ENCODE assay signal across 8 cellular contexts in the genomic region with DNA sequence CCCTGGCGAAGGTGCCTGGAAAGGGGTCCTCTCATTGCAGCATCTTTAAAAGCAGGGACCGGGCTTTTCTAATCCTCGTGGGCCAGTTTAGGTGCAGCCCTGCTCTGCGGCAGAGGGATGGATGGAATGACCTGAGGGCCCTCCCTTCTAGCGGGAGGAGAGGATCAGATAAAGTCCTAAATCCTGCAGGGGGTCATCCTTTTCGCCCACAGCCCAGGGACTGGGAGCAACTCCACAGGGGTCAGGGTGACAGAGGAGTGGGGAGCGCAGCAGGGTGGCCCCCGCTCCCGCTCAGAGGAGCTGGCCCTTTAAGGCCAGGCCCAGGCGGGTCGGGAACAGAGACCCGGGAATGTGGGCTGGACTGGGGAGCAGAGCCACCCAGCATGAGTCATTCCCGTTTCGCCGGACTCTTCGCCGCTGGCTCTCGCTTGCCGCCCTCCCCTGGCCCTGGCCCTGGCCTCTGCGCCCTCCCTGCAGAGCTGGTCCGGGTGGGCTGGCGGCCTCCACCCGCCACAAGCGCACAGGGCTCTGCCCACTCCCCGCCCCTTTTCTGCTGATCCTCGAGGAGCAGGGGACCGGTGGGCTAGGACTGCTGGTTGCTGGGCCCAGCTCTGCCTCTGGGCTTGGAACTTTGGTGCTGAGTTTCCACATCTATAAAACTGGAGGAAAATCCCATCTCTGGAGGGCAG.
DNase-seq lines count a peak whose midpoint lies in the region; ATAC-seq and TF ChIP-seq lines count a peak whose summit lies in the region.

No MANE protein-coding gene starts in this region.

- no peaks in the 10 kb centered on the region for H3K9me2 ChIP-seq in GM23338 (ENCODE audit: insufficient read depth)

- H3K27me3 Mint-ChIP-seq in GM23338 (ENCODE audit: insufficient read depth, low read depth, poor library complexity): peaks cover 13% of the 10 kb centered on the region

- DNase-seq in GM23338 (ENCODE audit: low spot score): peak; percentile 86
- peak; percentile 52 for DNase-seq in SK-N-DZ (ENCODE audit: low spot score)
- DNase-seq in esophagus squamous epithelium (lab: John Stamatoyannopoulos, UW): no peak
- peak; percentile 92 for DNase-seq in myocyte (ENCODE audit: low read depth)
- DNase-seq in stimulated activated CD4-positive, alpha-beta T cell treated with anti-CD3 and anti-CD28 coated beads, Interleukin-4, amount 100 ng/mL, for 1 hour: no peak
- no peak for DNase-seq in NK-92 (lab: John Stamatoyannopoulos, UW; ENCODE audit: unreplicated experiment)

- H3K9me3 Mint-ChIP-seq in GM23338: no peaks in the 10 kb centered on the region; the same call in 2 of the 3 replicates

- no peaks in the 10 kb centered on the region for H3K9me3 ChIP-seq in esophagus squamous epithelium

- H3K36me3 ChIP-seq in GM23338 (ENCODE audit: insufficient read depth) (no peaks in the 10 kb centered on the region), esophagus squamous epithelium (no peaks in the 10 kb centered on the region)

- 0 out of 2 replicates have a peak, but pooled peaks cover 3% of the 10 kb centered on the region for H3F3A ChIP-seq in GM23338 (replicated peaks; ENCODE audit: low read depth)

- peak overlapping the region; percentile 99 for H3K4me2 ChIP-seq in GM23338

- peak overlapping the region; percentile 82 for H3K4me3 Mint-ChIP-seq in GM23338

- H3K36me3 Mint-ChIP-seq in GM23338 (ENCODE audit: low read depth): no peaks in the 10 kb centered on the region; the same call in 2 of the 3 replicates

- no peaks in the 10 kb centered on the region for H4K20me1 ChIP-seq in GM23338 (replicated peaks; ENCODE audit: insufficient read depth)

- TF ChIP-seq CTCF in GM23338 (conservative IDR thresholded peaks at IDR 0.05; ENCODE audit: low read depth in 2 of 2) (no peak), esophagus squamous epithelium (IDR thresholded peaks at IDR 0.05) (no peak)

- no peaks in the 10 kb centered on the region for H3K79me2 ChIP-seq in GM23338 (replicated peaks; ENCODE audit: insufficient read depth)

- TF ChIP-seq POLR2A in esophagus squamous epithelium (IDR thresholded peaks at IDR 0.05): peak in 2 of 4 donors; percentile 39 to 68

- peak overlapping the region; percentile 100 for H2AFZ ChIP-seq in GM23338

- ATAC-seq in GM23338: peak; percentile 79
- ATAC-seq in GM19463 (IDR thresholded peaks at IDR 0.05; ENCODE audit: unreplicated experiment): no peak
- no peak for ATAC-seq in HG02840 (IDR thresholded peaks at IDR 0.05; ENCODE audit: low FRiP score, unreplicated experiment)

- intact Hi-C loops in esophagus squamous epithelium (cut with DNase I): loop anchor here (5.0 to 10.0 kb wide), 2 partner anchors 74 to 182 kb away; a partner anchor contains a TSS

- H3K4me1 ChIP-seq in GM23338 (ENCODE audit: insufficient read depth): peaks cover 7% of the 10 kb centered on the region; the same call in 1 of the 2 replicates
- H3K4me1 ChIP-seq in esophagus squamous epithelium: peaks cover 20 to 64% (median 33%) of the 10 kb centered on the region in 3 donors

- peak overlapping the region; percentile 63; the same call in 1 of the 2 replicates for H3K27ac ChIP-seq in GM23338 (ENCODE audit: low read depth)
- H3K27ac ChIP-seq in esophagus squamous epithelium: peak overlapping the region; percentile 90 to 96 (median 95)

- WGBS in esophagus squamous epithelium, 2 donors: 0% methylated on average over 2 of the region's 27 CpGs

- no peak overlapping the region for H3K27ac Mint-ChIP-seq in GM23338

- H3K4me1 Mint-ChIP-seq in GM23338: peaks cover 8% of the 10 kb centered on the region; the same call in 2 of the 3 replicates

- H3K4me3 ChIP-seq in GM23338 (peak overlapping the region; percentile 92), esophagus squamous epithelium (peak overlapping the region; percentile 36 to 76 (median 62))

- H3K27me3 ChIP-seq in GM23338 (ENCODE audit: insufficient read depth): no peaks in the 10 kb centered on the region
- no peaks in the 10 kb centered on the region for H3K27me3 ChIP-seq in esophagus squamous epithelium

TF ChIP-seq in GM23338, 12 proteins besides CTCF, POLR2A, EP300 and RAD21:
- TF ChIP-seq EZH2 (IDR thresholded peaks at IDR 0.05; ENCODE audit: low read depth, unreplicated experiment) (no peak), CREB1 (CRISPR knock-in tag; IDR thresholded peaks at IDR 0.05; ENCODE audit: low read depth) (0 out of 2 replicates have a peak, but pooled peaks have one; percentile 4), EZH2phosphoT487 (IDR thresholded peaks at IDR 0.05; ENCODE audit: unreplicated experiment) (no peak), ZNF114 (CRISPR knock-in tag; IDR thresholded peaks at IDR 0.05) (no peak)
- TF ChIP-seq, protein P1, sequence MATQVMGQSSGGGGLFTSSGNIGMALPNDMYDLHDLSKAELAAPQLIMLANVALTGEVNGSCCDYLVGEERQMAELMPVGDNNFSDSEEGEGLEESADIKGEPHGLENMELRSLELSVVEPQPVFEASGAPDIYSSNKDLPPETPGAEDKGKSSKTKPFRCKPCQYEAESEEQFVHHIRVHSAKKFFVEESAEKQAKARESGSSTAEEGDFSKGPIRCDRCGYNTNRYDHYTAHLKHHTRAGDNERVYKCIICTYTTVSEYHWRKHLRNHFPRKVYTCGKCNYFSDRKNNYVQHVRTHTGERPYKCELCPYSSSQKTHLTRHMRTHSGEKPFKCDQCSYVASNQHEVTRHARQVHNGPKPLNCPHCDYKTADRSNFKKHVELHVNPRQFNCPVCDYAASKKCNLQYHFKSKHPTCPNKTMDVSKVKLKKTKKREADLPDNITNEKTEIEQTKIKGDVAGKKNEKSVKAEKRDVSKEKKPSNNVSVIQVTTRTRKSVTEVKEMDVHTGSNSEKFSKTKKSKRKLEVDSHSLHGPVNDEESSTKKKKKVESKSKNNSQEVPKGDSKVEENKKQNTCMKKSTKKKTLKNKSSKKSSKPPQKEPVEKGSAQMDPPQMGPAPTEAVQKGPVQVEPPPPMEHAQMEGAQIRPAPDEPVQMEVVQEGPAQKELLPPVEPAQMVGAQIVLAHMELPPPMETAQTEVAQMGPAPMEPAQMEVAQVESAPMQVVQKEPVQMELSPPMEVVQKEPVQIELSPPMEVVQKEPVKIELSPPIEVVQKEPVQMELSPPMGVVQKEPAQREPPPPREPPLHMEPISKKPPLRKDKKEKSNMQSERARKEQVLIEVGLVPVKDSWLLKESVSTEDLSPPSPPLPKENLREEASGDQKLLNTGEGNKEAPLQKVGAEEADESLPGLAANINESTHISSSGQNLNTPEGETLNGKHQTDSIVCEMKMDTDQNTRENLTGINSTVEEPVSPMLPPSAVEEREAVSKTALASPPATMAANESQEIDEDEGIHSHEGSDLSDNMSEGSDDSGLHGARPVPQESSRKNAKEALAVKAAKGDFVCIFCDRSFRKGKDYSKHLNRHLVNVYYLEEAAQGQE (IDR thresholded peaks at IDR 0.05; ENCODE audit: unreplicated experiment): no peak

Comparison
In these comparisons a context has a peak if more than half of its experiments do, and no peak if none do; other contexts are left out.
1. DNase-seq: peak in GM23338 (single experiment), SK-N-DZ (single experiment) and myocyte (single experiment); none in esophagus squamous epithelium (single experiment), stimulated activated CD4-positive, alpha-beta T cell treated with anti-CD3 and anti-CD28 coated beads, Interleukin-4, amount 100 ng/mL, for 1 hour (single experiment) and NK-92 (single experiment).